ENCODE assay signal across 8 cellular contexts in the genomic region with DNA sequence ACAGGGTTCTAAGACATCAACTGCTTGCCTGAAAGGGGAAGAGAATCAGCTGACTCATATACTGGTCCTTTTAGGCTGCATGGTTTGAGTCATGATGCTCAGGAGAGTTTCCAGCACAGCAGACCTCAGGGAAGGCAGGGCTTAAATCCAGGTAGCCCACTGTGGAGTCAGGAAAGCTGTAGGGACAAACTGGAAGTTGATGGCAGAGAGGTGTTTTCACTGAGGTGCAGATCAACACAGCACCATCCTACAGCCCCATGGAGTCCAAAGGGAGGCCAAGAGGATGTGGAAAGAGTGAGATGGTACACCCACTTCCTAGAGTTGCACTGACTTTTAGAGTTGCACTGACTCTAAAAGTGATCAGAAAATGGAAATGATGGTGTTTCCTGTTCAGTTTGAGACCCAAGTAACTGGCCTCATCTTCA.
DNase-seq lines count a peak whose midpoint lies in the region; ATAC-seq and TF ChIP-seq lines count a peak whose summit lies in the region.

No MANE protein-coding gene starts in this region.

- H3K27ac ChIP-seq in Karpas-422 (ENCODE audit: low read length) (no peak overlapping the region), gastroesophageal sphincter (no peak overlapping the region)

- H3K27me3 ChIP-seq in Karpas-422 (ENCODE audit: low read length) (no peaks in the 10 kb centered on the region), gastroesophageal sphincter (no peaks in the 10 kb centered on the region)

- intact Hi-C loops in mucosa of descending colon (cut with DNase I, micrococcal nuclease): no loop called here

- H3K4me3 ChIP-seq in fibroblast of mammary gland (ENCODE audit: control insufficient read depth, low read depth, low read length): no peak overlapping the region
- H3K4me3 ChIP-seq in mucosa of descending colon: no peak overlapping the region
- no peak overlapping the region for H3K4me3 ChIP-seq in Karpas-422 (ENCODE audit: low read length)
- no peak overlapping the region for H3K4me3 ChIP-seq in gastroesophageal sphincter

- no peaks in the 10 kb centered on the region for H4K20me1 ChIP-seq in Karpas-422 (ENCODE audit: insufficient read depth, low read depth, low read length)

- H3K4me2 ChIP-seq in Karpas-422 (ENCODE audit: low read depth, low read length, poor library complexity, severe bottlenecking): no peak overlapping the region

- H3K9me3 ChIP-seq in mucosa of descending colon (no peaks in the 10 kb centered on the region), Karpas-422 (ENCODE audit: low read length) (no peaks in the 10 kb centered on the region), gastroesophageal sphincter (no peaks in the 10 kb centered on the region)

- ATAC-seq in GM21526 (IDR thresholded peaks at IDR 0.05; ENCODE audit: low FRiP score, unreplicated experiment) (peak; percentile 83), mucosa of descending colon (no peak), gastroesophageal sphincter (no peak)

- no peak for TF ChIP-seq POLR2A in gastroesophageal sphincter (IDR thresholded peaks at IDR 0.05)

- no peaks in the 10 kb centered on the region for H3K9me2 ChIP-seq in Karpas-422 (replicated peaks; ENCODE audit: insufficient read depth, low read length)

- no peaks in the 10 kb centered on the region for H3K4me1 ChIP-seq in mucosa of descending colon (ENCODE audit: low read depth)
- no peaks in the 10 kb centered on the region for H3K4me1 ChIP-seq in Karpas-422 (ENCODE audit: low read length)
- no peaks in the 10 kb centered on the region for H3K4me1 ChIP-seq in gastroesophageal sphincter

- no peak overlapping the region for H2AFZ ChIP-seq in Karpas-422 (ENCODE audit: low read length)

- H3K79me2 ChIP-seq in Karpas-422 (ENCODE audit: low read length): no peaks in the 10 kb centered on the region

- H3K36me3 ChIP-seq in mucosa of descending colon (ENCODE audit: low read depth): no peaks in the 10 kb centered on the region
- no peaks in the 10 kb centered on the region for H3K36me3 ChIP-seq in Karpas-422 (ENCODE audit: insufficient read depth, low read length)
- no peaks in the 10 kb centered on the region for H3K36me3 ChIP-seq in gastroesophageal sphincter

- peak; percentile 39 for DNase-seq in Daoy (ENCODE audit: low read depth)
- peak; percentile 66 for DNase-seq in M059J (ENCODE audit: low read depth)
- peak; percentile 76 for DNase-seq in fibroblast of mammary gland (ENCODE audit: low read depth)
- no peak for DNase-seq in mucosa of descending colon
- no peak for DNase-seq in Karpas-422
- DNase-seq in SHP77 (lab: John Stamatoyannopoulos, UW): no peak

- no peak overlapping the region for H3K9ac ChIP-seq in Karpas-422 (ENCODE audit: low read length)

- TF ChIP-seq EP300 in gastroesophageal sphincter (IDR thresholded peaks at IDR 0.05): no peak

- TF ChIP-seq CTCF in fibroblast of mammary gland (conservative IDR thresholded peaks at IDR 0.05; ENCODE audit: control insufficient read depth, insufficient read depth, low read depth, low read length) (no peak), mucosa of descending colon (IDR thresholded peaks at IDR 0.05) (no peak), gastroesophageal sphincter (IDR thresholded peaks at IDR 0.05) (no peak)

Comparison
In these comparisons a context has a peak if more than half of its experiments do, and no peak if none do; other contexts are left out.
1. DNase-seq: peak in Daoy (single experiment), M059J (single experiment) and fibroblast of mammary gland (single experiment); none in mucosa of descending colon (0 of 3), Karpas-422 (single experiment) and SHP77 (0 of 2).